31 cellular contexts compared by ENCODE assay signal in genomic region chr9:19870988-19871387, GRCh38.
A peak's percentile ranks its signal among the peaks of the same experiment; 100 is the strongest.
DNase-seq lines count a peak whose midpoint lies in the region; ATAC-seq and TF ChIP-seq lines count a peak whose summit lies in the region.
"Had no signal": no experiment of that assay in that cellular context is flagged by ENCODE, and none has a peak within 500 bp of the region (broad histone marks: within the 10 kb centered on the region; RNA-seq: fewer than 3 reads in every experiment).

No MANE protein-coding gene starts in this region.

- H3K36me3 ChIP-seq in HEK293 (ENCODE audit: control insufficient read depth in 2 of 2, insufficient read depth in 1 of 2, low read length in 2 of 2), result no peaks in the 10 kb centered on the region
- H3K36me3 ChIP-seq: BE2C; BLaER1; BLaER1 treated with 17β-estradiol and CSF1 and Interleukin-3, amounts not matched to agents 10 nM and 100 nM had no signal

- no peaks in the 10 kb centered on the region for H3K27me3 Mint-ChIP-seq in WTC11 (ENCODE audit: low read depth)

- no peak for TF ChIP-seq CTCF in HEK293 (tag by site-specific recombination; IDR thresholded peaks at IDR 0.05)
- TF ChIP-seq CTCF in WTC11 (IDR thresholded peaks at IDR 0.05), result no peak

- no peak for ATAC-seq in WTC11
- ATAC-seq: A549; CD8-positive, alpha-beta T cell had no signal

- peaks cover 38% of the 10 kb centered on the region for H3K9me3 Mint-ChIP-seq in WTC11

- H3K4me3 Mint-ChIP-seq in WTC11, result no peak overlapping the region
- H3K4me3 Mint-ChIP-seq: B cell; CD14-positive monocyte; CD4-positive, alpha-beta memory T cell; CD4-positive, alpha-beta T cell; CD4-positive, CD25-positive, alpha-beta regulatory T cell; CD8-positive, alpha-beta memory T cell; CD8-positive, alpha-beta T cell had no signal

- CTCF ChIA-PET in HEK293 (lab: Yijun Ruan, JAX) (interaction anchor here (0.7 to 1.4 kb wide), 2 partner anchors 405 to 749 kb away, joined by 3 to 9 read pairs; no protein-coding TSS in a partner anchor), WTC11 (lab: Charles Lee) (no interaction called here)

- H3K27ac ChIP-seq in HEK293 (ENCODE audit: extremely low read depth, low read depth, low read length), result no peak overlapping the region
- H3K27ac ChIP-seq: 22Rv1; A549; BLaER1; BLaER1 treated with 17β-estradiol and CSF1 and Interleukin-3, amounts not matched to agents 10 nM and 100 nM; C4-2B had no signal

- peaks cover 3% of the 10 kb centered on the region; the same call in 1 of the 2 replicates for H3K4me1 Mint-ChIP-seq in WTC11
- H3K4me1 Mint-ChIP-seq: B cell; CD14-positive monocyte; CD4-positive, alpha-beta memory T cell; CD4-positive, CD25-positive, alpha-beta regulatory T cell; CD8-positive, alpha-beta memory T cell had no signal

- H3K4me1 ChIP-seq in HEK293 (ENCODE audit: control insufficient read depth, insufficient read depth, low read length), result no peaks in the 10 kb centered on the region
- H3K4me1 ChIP-seq: A549; BE2C; BLaER1; BLaER1 treated with 17β-estradiol and CSF1 and Interleukin-3, amounts not matched to agents 10 nM and 100 nM; Caco-2 had no signal

- POLR2A ChIA-PET in HEK293 (lab: Yijun Ruan, JAX) (no interaction called here), WTC11 (lab: Charles Lee) (no interaction called here)

- no peak overlapping the region for H3K27ac Mint-ChIP-seq in WTC11
- H3K27ac Mint-ChIP-seq: B cell; CD14-positive monocyte; CD4-positive, alpha-beta memory T cell; CD4-positive, alpha-beta T cell; CD4-positive, CD25-positive, alpha-beta regulatory T cell; CD8-positive, alpha-beta memory T cell; CD8-positive, alpha-beta T cell had no signal

- no peaks in the 10 kb centered on the region for H3K9me3 ChIP-seq in HEK293 (ENCODE audit: control insufficient read depth, insufficient read depth, low read depth, low read length)
- H3K9me3 ChIP-seq: A549, BE2C, BLaER1, Caco-2 had no signal

- no peak overlapping the region for H3K4me3 ChIP-seq in HEK293 (ENCODE audit: low read depth, low read length)
- H3K4me3 ChIP-seq: A549; BLaER1; BLaER1 treated with 17β-estradiol and CSF1 and Interleukin-3, amounts not matched to agents 10 nM and 100 nM had no signal

- DNase-seq in WTC11 (ENCODE audit: low spot score) (no peak), MV-4-11 (lab: John Stamatoyannopoulos, UW) (no peak), activated gamma-delta T cell (lab: John Stamatoyannopoulos, UW) (no peak)
- DNase-seq: 8988T; ACHN; AML-193; BE2C; C1 segment of cervical spinal cord; Caco-2; Calu3; CD4-positive, alpha-beta memory T cell; CD4-positive, alpha-beta T cell; CD4-positive, CD25-positive, alpha-beta regulatory T cell; CD8-positive, alpha-beta memory T cell; CD8-positive, alpha-beta T cell; COR-L47; DMS 273 treated with DMSO at 0.1 percent for 48 hours; DMS153; DMS53; DMS79; DMS79 treated with DMSO at 0.1 percent for 48 hours; DND-41; EL had no signal

- H3K36me3 Mint-ChIP-seq in WTC11, result peaks cover 11% of the 10 kb centered on the region
- H3K36me3 Mint-ChIP-seq: CD14-positive monocyte; CD4-positive, CD25-positive, alpha-beta regulatory T cell; CD8-positive, alpha-beta memory T cell; CD8-positive, alpha-beta T cell had no signal

TF ChIP-seq in HEK293, 187 proteins besides CTCF, POLR2A, EP300 and RAD21:
- no peak for TF ChIP-seq ZNF121 (tag by site-specific recombination; IDR thresholded peaks at IDR 0.05)
- peak; percentile 56 for TF ChIP-seq SETDB1 (IDR thresholded peaks at IDR 0.05; ENCODE audit: insufficient read length, low read length)
- TF ChIP-seq OVOL3 (tag by site-specific recombination; IDR thresholded peaks at IDR 0.05), result no peak

TF ChIP-seq in WTC11, 78 proteins besides CTCF, POLR2A, EP300 and RAD21:
- TF ChIP-seq ZNF317 (CRISPR knock-in tag; IDR thresholded peaks at IDR 0.05; ENCODE audit: borderline replicate concordance, low read depth) (peak; percentile 84), CBFB (CRISPR knock-in tag; IDR thresholded peaks at IDR 0.05; ENCODE audit: low read depth) (no peak)
